Comparison of ENCODE assay signal across 1 cellular context in genomic region chr20:9280654-9281053, GRCh38.
TF ChIP-seq lines count a peak whose summit lies in the region.

No MANE protein-coding gene starts in this region.

TF ChIP-seq in IMR-90, 13 proteins besides CTCF, POLR2A, EP300 and RAD21 (continued from another document):
- TF ChIP-seq ELK1 (IDR thresholded peaks at IDR 0.05; ENCODE audit: borderline replicate concordance, low read depth, low read length) (no peak), SMC3 (IDR thresholded peaks at IDR 0.05; ENCODE audit: low read depth, low read length) (no peak), RCOR1 (IDR thresholded peaks at IDR 0.05; ENCODE audit: insufficient replicate concordance, low read length) (no peak), MXI1 (IDR thresholded peaks at IDR 0.05; ENCODE audit: borderline replicate concordance, low read depth, low read length) (no peak)
